In genomic region chrX:39516399-39516798, GRCh38 we compare ENCODE assay signal across 20 cellular contexts.
A peak's percentile ranks its signal among the peaks of the same experiment; 100 is the strongest.
DNase-seq lines count a peak whose midpoint lies in the region; ATAC-seq and TF ChIP-seq lines count a peak whose summit lies in the region.
"Had no signal": no experiment of that assay in that cellular context is flagged by ENCODE, and none has a peak within 500 bp of the region (broad histone marks: within the 10 kb centered on the region; RNA-seq: fewer than 3 reads in every experiment).

No MANE protein-coding gene starts in this region.

- no peak overlapping the region for H3K4me3 ChIP-seq in right atrium auricular region
- H3K4me3 ChIP-seq: SJSA1 had no signal

- H3K27me3 Mint-ChIP-seq in mesothelial cell of epicardium (ENCODE audit: low read depth) = no peaks in the 10 kb centered on the region
- no peaks in the 10 kb centered on the region for H3K27me3 Mint-ChIP-seq in type B pancreatic cell

- TF ChIP-seq CTCF in right atrium auricular region (IDR thresholded peaks at IDR 0.05) = no peak
- TF ChIP-seq CTCF in mesothelial cell of epicardium (IDR thresholded peaks at IDR 0.05; ENCODE audit: unreplicated experiment) = no peak
- no peak for TF ChIP-seq CTCF in type B pancreatic cell (conservative IDR thresholded peaks at IDR 0.05)

- H3K4me1 Mint-ChIP-seq in mesothelial cell of epicardium (peaks cover 32% of the 10 kb centered on the region), type B pancreatic cell (ENCODE audit: unreplicated experiment) (peaks cover 25% of the 10 kb centered on the region)
- H3K4me1 Mint-ChIP-seq: CD14-positive monocyte had no signal

- no peaks in the 10 kb centered on the region for H3K9me3 ChIP-seq in right atrium auricular region
- H3K9me3 ChIP-seq: SJSA1 had no signal

- H3K36me3 ChIP-seq in right atrium auricular region = no peaks in the 10 kb centered on the region
- H3K36me3 ChIP-seq: SJSA1 had no signal

- peaks cover 0 to 6% of the 10 kb centered on the region in 2 donors for H3K4me1 ChIP-seq in right atrium auricular region
- H3K4me1 ChIP-seq: SJSA1 had no signal

- ATAC-seq in left ventricle myocardium superior = no peak
- ATAC-seq in HG03196 (IDR thresholded peaks at IDR 0.05; ENCODE audit: unreplicated experiment) = no peak

- no peak overlapping the region for H3K4me3 Mint-ChIP-seq in mesothelial cell of epicardium
- peak overlapping the region; percentile 61 for H3K4me3 Mint-ChIP-seq in type B pancreatic cell
- H3K4me3 Mint-ChIP-seq: CD14-positive monocyte had no signal

- no peaks in the 10 kb centered on the region for H3K36me3 Mint-ChIP-seq in mesothelial cell of epicardium
- no peaks in the 10 kb centered on the region for H3K36me3 Mint-ChIP-seq in type B pancreatic cell
- H3K36me3 Mint-ChIP-seq: CD14-positive monocyte had no signal

- H3K9me3 Mint-ChIP-seq in mesothelial cell of epicardium (peaks cover 5% of the 10 kb centered on the region), type B pancreatic cell (no peaks in the 10 kb centered on the region)

- H3K27me3 ChIP-seq in right atrium auricular region = no peaks in the 10 kb centered on the region
- H3K27me3 ChIP-seq: SJSA1 had no signal

- DNase-seq in right atrium auricular region (ENCODE audit: low spot score) (no peak), left ventricle myocardium superior (no peak), SK-N-DZ (ENCODE audit: low spot score) (peak; percentile 66), mesothelial cell of epicardium (ENCODE audit: low spot score in 2 of 2, unreplicated experiment in 2 of 2) (no peak), type B pancreatic cell (ENCODE audit: extremely low spot score, unreplicated experiment) (no peak), DMS153 (lab: John Stamatoyannopoulos, UW) (no peak), NCI-H1436 treated with DMSO at 0.1 percent for 48 hours (lab: John Stamatoyannopoulos, UW) (no peak)
- DNase-seq: DMS53, GF-D8, IMR-90, NCI-H1417, NCI-H1930, NCI-H2227 treated with DMSO at 0.1 percent for 48 hours, NCI-H510A, NCI-H774, OCI-M1 had no signal

- peak overlapping the region; percentile 7 to 32 for H3K27ac ChIP-seq in right atrium auricular region
- H3K27ac ChIP-seq: KMS-11, SJSA1 had no signal

- H3K27ac Mint-ChIP-seq in mesothelial cell of epicardium (peak overlapping the region; percentile 4), type B pancreatic cell (no peak overlapping the region)
- H3K27ac Mint-ChIP-seq: CD14-positive monocyte had no signal

- intact Hi-C loops in left ventricle myocardium superior (cut with micrococcal nuclease) = no loop called here
